Comparison of ENCODE assay signal across 18 cellular contexts in genomic region chr18:7196421-7196820, GRCh38. TPM values are rescaled to one million over a fixed set of nuclear protein-coding genes. Genes with fewer than 3 reads are reported as not detected.
"Had no signal": no experiment of that assay in that cellular context is flagged by ENCODE, and none has a peak within 500 bp of the region (broad histone marks: within the 10 kb centered on the region; RNA-seq: fewer than 3 reads in every experiment).

No MANE protein-coding gene starts in this region.

- H3K9me3 Mint-ChIP-seq: nephron had no signal

- H3K27me3 ChIP-seq: adrenal gland, tibial nerve had no signal

- H3K4me3 ChIP-seq: adrenal gland, coronary artery, psoas muscle, tibial nerve had no signal

- H3K36me3 ChIP-seq: adrenal gland, tibial nerve had no signal

- H3K4me1 ChIP-seq: adrenal gland, psoas muscle, tibial nerve had no signal

- H3K36me3 Mint-ChIP-seq: stimulated activated naive B cell treated with anti-CD40 and anti-IgM and Interleukin-4, amounts not matched to agents 10 μg/mL and 1 μg/mL and 100 μg/mL, for 72 hours had no signal

- ATAC-seq: psoas muscle; sciatic nerve; stimulated activated naive B cell treated with anti-CD40 and anti-IgM and Interleukin-4, amounts not matched to agents 10 μg/mL and 1 μg/mL and 100 μg/mL, for 72 hours had no signal

- H3K27ac ChIP-seq: adrenal gland, coronary artery, psoas muscle, tibial nerve had no signal

- H3K27me3 Mint-ChIP-seq: stimulated activated naive B cell treated with anti-CD40 and anti-IgM and Interleukin-4, amounts not matched to agents 10 μg/mL and 1 μg/mL and 100 μg/mL, for 72 hours had no signal

- H3K9me3 ChIP-seq: adrenal gland, psoas muscle, tibial nerve had no signal

- H3K27ac Mint-ChIP-seq: nephron; stimulated activated naive B cell treated with anti-CD40 and anti-IgM and Interleukin-4, amounts not matched to agents 10 μg/mL and 1 μg/mL and 100 μg/mL, for 72 hours; T-helper 1 cell treated with Interleukin-12 subunit alpha and Interleukin-12 subunit beta and Interleukin-4 antibody, amounts not matched to agents 30 μg/mL and 1 μg/mL, for 36 hours had no signal

- H3K4me3 Mint-ChIP-seq: nephron; stimulated activated naive B cell treated with anti-CD40 and anti-IgM and Interleukin-4, amounts not matched to agents 10 μg/mL and 1 μg/mL and 100 μg/mL, for 72 hours; T-helper 1 cell treated with Interleukin-12 subunit alpha and Interleukin-12 subunit beta and Interleukin-4 antibody, amounts not matched to agents 30 μg/mL and 1 μg/mL, for 36 hours had no signal

- DNase-seq: activated CD4-positive, alpha-beta T cell treated with anti-CD3 and anti-CD28 coated beads, Interleukin-2, amount 50 U/mL, for 1 hour; activated CD4-positive, CD25-positive, alpha-beta regulatory T cell; activated naive CD4-positive, alpha-beta T cell treated with anti-CD3 and anti-CD28 coated beads, Interleukin-2, amount 50 U/mL, for 16 hours; adrenal gland; central memory CD4-positive, alpha-beta T cell; effector CD4-positive, alpha-beta T cell; mesenchymal stem cell; psoas muscle; stimulated activated CD4-positive, alpha-beta T cell treated with anti-CD3 and anti-CD28 coated beads, Interleukin-2, amount 100 ng/mL, for 24 hours; stimulated activated naive B cell treated with anti-CD40 and anti-IgM and Interleukin-4, amounts not matched to agents 10 μg/mL and 1 μg/mL and 100 μg/mL, for 72 hours had no signal

- H3K4me1 Mint-ChIP-seq: stimulated activated naive B cell treated with anti-CD40 and anti-IgM and Interleukin-4, amounts not matched to agents 10 μg/mL and 1 μg/mL and 100 μg/mL, for 72 hours had no signal

RNA-seq across cellular contexts. Expression of gene LRRC30, which starts 34.5 kb away (rescaled TPM):
- total RNA-seq: adrenal gland, glomerular endothelial cell, omental fat pad, sciatic nerve, subcutaneous adipose tissue, tibial nerve had no signal
